In genomic region chr2:127739800-127740199, GRCh38 we compare ENCODE assay signal across 22 cellular contexts. TPM values are rescaled to one million over a fixed set of nuclear protein-coding genes. Genes with fewer than 3 reads are reported as not detected.
"Had no signal": no experiment of that assay in that cellular context is flagged by ENCODE, and none has a peak within 500 bp of the region (broad histone marks: within the 10 kb centered on the region; RNA-seq: fewer than 3 reads in every experiment).

No MANE protein-coding gene starts in this region.

- H3K27ac ChIP-seq: lower lobe of right lung, neural progenitor cell, prostate gland, right atrium auricular region, stomach, thyroid gland, vagina had no signal

- H3K27ac Mint-ChIP-seq: neural progenitor cell had no signal

- H3K4me2 ChIP-seq: neural progenitor cell, smooth muscle cell had no signal

- H3K9ac ChIP-seq: neural progenitor cell had no signal

- FAIRE-seq: frontal cortex, keratinocyte had no signal

- H3K4me1 ChIP-seq: neural progenitor cell, prostate gland, vagina had no signal

- H3K4me3 ChIP-seq: lower lobe of right lung, neural progenitor cell, prostate gland, right atrium auricular region, smooth muscle cell, stomach, thyroid gland, vagina had no signal

- H2AFZ ChIP-seq: neural progenitor cell had no signal

- H3K4me3 Mint-ChIP-seq: effector memory CD8-positive, alpha-beta T cell; naive thymus-derived CD8-positive, alpha-beta T cell; neural progenitor cell had no signal

- DNase-seq: cortex of kidney; effector memory CD8-positive, alpha-beta T cell; head of caudate nucleus; left ventricle myocardium superior; lower lobe of right lung; naive thymus-derived CD8-positive, alpha-beta T cell; stimulated activated CD4-positive, alpha-beta T cell treated with anti-CD3 and anti-CD28 coated beads, Interleukin-12 subunit alpha, Interleukin-12 subunit beta, amount 100 ng/mL, for 4 hours; stimulated activated CD4-positive, alpha-beta T cell treated with anti-CD3 and anti-CD28 coated beads, Interleukin-1b, Interleukin-23, amount 100 ng/mL, for 48 hours; stimulated activated CD4-positive, alpha-beta T cell treated with anti-CD3 and anti-CD28 coated beads, Interleukin-4, amount 100 ng/mL, for 1 hour; stimulated activated CD8-positive, alpha-beta memory T cell treated with anti-CD3 and anti-CD28 coated beads, Interleukin-4, amount 100 ng/mL, for 48 hours; stimulated activated naive CD4-positive, alpha-beta T cell treated with Interleukin-2 at 50 U/mL for 16 hours; stomach; thyroid gland; trophoblast cell had no signal

- H3K27me3 ChIP-seq: neural progenitor cell, right atrium auricular region, stomach, thyroid gland, vagina had no signal

- ATAC-seq: effector memory CD8-positive, alpha-beta T cell; left ventricle myocardium superior; lower lobe of right lung; naive thymus-derived CD8-positive, alpha-beta T cell; sciatic nerve had no signal

- H3K36me3 ChIP-seq: thyroid gland, vagina had no signal

- H3K4me1 Mint-ChIP-seq: neural progenitor cell had no signal

- H3K27me3 Mint-ChIP-seq: effector memory CD8-positive, alpha-beta T cell; naive thymus-derived CD8-positive, alpha-beta T cell had no signal

- H3K9me3 ChIP-seq: lower lobe of right lung, prostate gland, right atrium auricular region, stomach, thyroid gland, vagina had no signal

- H3K9me3 Mint-ChIP-seq: effector memory CD8-positive, alpha-beta T cell; naive thymus-derived CD8-positive, alpha-beta T cell; neural progenitor cell had no signal

RNA-seq across cellular contexts. Expression of gene SFT2D3, which starts 38.5 kb away (rescaled TPM):
- polyA plus RNA-seq: smooth muscle cell had no signal
